Comparison of ENCODE assay signal across 14 cellular contexts in the genomic region with DNA sequence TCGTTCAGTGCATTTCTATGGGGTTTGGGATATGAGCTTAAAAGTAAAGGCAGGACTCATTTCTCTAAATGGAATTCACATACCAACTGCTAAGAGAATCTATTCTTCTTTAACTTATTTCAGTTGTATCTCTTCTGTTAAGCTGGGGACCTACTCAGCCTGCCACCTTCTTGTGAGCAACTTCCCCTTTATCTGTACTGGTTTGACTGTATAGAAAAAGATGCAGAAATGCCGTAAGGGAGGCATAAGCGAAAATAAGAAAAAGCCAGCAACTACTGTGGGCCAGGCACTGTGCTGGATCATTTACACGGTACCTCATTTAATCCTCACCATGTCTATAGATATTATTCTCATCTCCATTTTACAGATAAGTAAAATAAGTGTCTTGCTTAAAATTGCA. TPM values are rescaled to one million over a fixed set of nuclear protein-coding genes. Genes with fewer than 3 reads are reported as not detected.
DNase-seq lines count a peak whose midpoint lies in the region; ATAC-seq and TF ChIP-seq lines count a peak whose summit lies in the region.
"Had no signal": no experiment of that assay in that cellular context is flagged by ENCODE, and none has a peak within 500 bp of the region (broad histone marks: within the 10 kb centered on the region; RNA-seq: fewer than 3 reads in every experiment).

No MANE protein-coding gene starts in this region.

- H3K36me3 ChIP-seq in GM06990 (ENCODE audit: control insufficient read depth, insufficient read depth, low read length) (no peaks in the 10 kb centered on the region), SJCRH30 (no peaks in the 10 kb centered on the region)
- H3K36me3 ChIP-seq in CD8-positive, alpha-beta T cell (ENCODE audit: insufficient read depth, low read length) = no peaks in the 10 kb centered on the region
- H3K36me3 ChIP-seq: right lobe of liver had no signal

- H3K27ac Mint-ChIP-seq in CD8-positive, alpha-beta T cell = no peak overlapping the region
- no peak overlapping the region for H3K27ac Mint-ChIP-seq in stimulated activated effector memory CD8-positive, alpha-beta T cell treated with anti-CD3 and anti-CD28 coated beads, Interleukin-12 subunit alpha, Interleukin-12 subunit beta, amount 100 ng/mL, for 72 hours
- H3K27ac Mint-ChIP-seq: T-helper 1 cell treated with Interleukin-12 subunit alpha and Interleukin-12 subunit beta and Interleukin-4 antibody, amounts not matched to agents 30 μg/mL and 1 μg/mL, for 36 hours had no signal

- DNase-seq in GM06990 (ENCODE audit: extremely low read depth, insufficient read length) = peak; percentile 41
- DNase-seq in Kasumi-1 (lab: John Stamatoyannopoulos, UW) = peak; percentile 28 to 38
- no peak for DNase-seq in NCI-H1048 (lab: John Stamatoyannopoulos, UW)
- no peak for DNase-seq in CD8-positive, alpha-beta T cell
- DNase-seq in SJCRH30 = no peak
- DNase-seq in stimulated activated effector memory CD8-positive, alpha-beta T cell treated with anti-CD3 and anti-CD28 coated beads, Interleukin-12 subunit alpha, Interleukin-12 subunit beta, amount 100 ng/mL, for 72 hours (ENCODE audit: low spot score in 2 of 2) = no peak
- DNase-seq: activated T-cell treated with anti-CD3 and anti-CD28 coated beads, Interleukin-2, amount 50 U/mL, for 1 hour; NCI-H446 treated with DMSO at 0.1 percent for 48 hours; right lobe of liver had no signal

- intact Hi-C loops in CD8-positive, alpha-beta T cell (cut with DNase I, micrococcal nuclease) = no loop called here

- ATAC-seq in GM19397 (IDR thresholded peaks at IDR 0.05; ENCODE audit: unreplicated experiment) (peak; percentile 62), HG02885 (IDR thresholded peaks at IDR 0.05; ENCODE audit: poor library complexity, unreplicated experiment) (peak; percentile 79)
- ATAC-seq in CD8-positive, alpha-beta T cell = no peak
- no peak for ATAC-seq in stimulated activated effector memory CD8-positive, alpha-beta T cell treated with anti-CD3 and anti-CD28 coated beads, Interleukin-12 subunit alpha, Interleukin-12 subunit beta, amount 100 ng/mL, for 72 hours

- no peaks in the 10 kb centered on the region for H3K9me3 Mint-ChIP-seq in CD8-positive, alpha-beta T cell
- no peaks in the 10 kb centered on the region for H3K9me3 Mint-ChIP-seq in stimulated activated effector memory CD8-positive, alpha-beta T cell treated with anti-CD3 and anti-CD28 coated beads, Interleukin-12 subunit alpha, Interleukin-12 subunit beta, amount 100 ng/mL, for 72 hours
- H3K9me3 Mint-ChIP-seq: T-helper 1 cell treated with Interleukin-12 subunit alpha and Interleukin-12 subunit beta and Interleukin-4 antibody, amounts not matched to agents 30 μg/mL and 1 μg/mL, for 36 hours had no signal

- no peaks in the 10 kb centered on the region for H3K27me3 Mint-ChIP-seq in CD8-positive, alpha-beta T cell (ENCODE audit: low read depth)
- H3K27me3 Mint-ChIP-seq: central memory CD8-positive, alpha-beta T cell had no signal

- TF ChIP-seq CTCF in GM06990 (IDR thresholded peaks at IDR 0.05; ENCODE audit: insufficient read depth, low read length, poor library complexity, severe bottlenecking) = no peak
- TF ChIP-seq CTCF in CD8-positive, alpha-beta T cell (IDR thresholded peaks at IDR 0.05) = no peak

- CTCF ChIA-PET in CD8-positive, alpha-beta T cell (lab: Charles Lee) = no interaction called here

- H3K4me3 ChIP-seq in GM06990 (replicated peaks; ENCODE audit: low read depth, low read length) (no peak overlapping the region), SJCRH30 (no peak overlapping the region)
- H3K4me3 ChIP-seq in CD8-positive, alpha-beta T cell (ENCODE audit: low read depth, low read length) = no peak overlapping the region
- H3K4me3 ChIP-seq: lung, right lobe of liver had no signal

- H3K27me3 ChIP-seq in GM06990 (replicated peaks; ENCODE audit: control insufficient read depth, insufficient read depth, low read length) = no peaks in the 10 kb centered on the region
- no peaks in the 10 kb centered on the region for H3K27me3 ChIP-seq in CD8-positive, alpha-beta T cell (ENCODE audit: insufficient read depth, low read length)
- no peaks in the 10 kb centered on the region for H3K27me3 ChIP-seq in SJCRH30
- H3K27me3 ChIP-seq: right lobe of liver had no signal

- POLR2A ChIA-PET in CD8-positive, alpha-beta T cell (lab: Charles Lee) = no interaction called here

- no peak overlapping the region for H3K4me3 Mint-ChIP-seq in CD8-positive, alpha-beta T cell
- no peak overlapping the region for H3K4me3 Mint-ChIP-seq in stimulated activated effector memory CD8-positive, alpha-beta T cell treated with anti-CD3 and anti-CD28 coated beads, Interleukin-12 subunit alpha, Interleukin-12 subunit beta, amount 100 ng/mL, for 72 hours
- H3K4me3 Mint-ChIP-seq: central memory CD8-positive, alpha-beta T cell; T-helper 1 cell treated with Interleukin-12 subunit alpha and Interleukin-12 subunit beta and Interleukin-4 antibody, amounts not matched to agents 30 μg/mL and 1 μg/mL, for 36 hours had no signal

- H3K27ac ChIP-seq in CD8-positive, alpha-beta T cell (ENCODE audit: low read depth, low read length) = no peak overlapping the region
- no peak overlapping the region for H3K27ac ChIP-seq in SJCRH30
- H3K27ac ChIP-seq: right lobe of liver had no signal

- H3K9me3 ChIP-seq in CD8-positive, alpha-beta T cell (ENCODE audit: low read length) = no peaks in the 10 kb centered on the region
- H3K9me3 ChIP-seq in SJCRH30 (replicated peaks) = no peaks in the 10 kb centered on the region
- H3K9me3 ChIP-seq: right lobe of liver had no signal

- no peaks in the 10 kb centered on the region for H3K4me1 Mint-ChIP-seq in CD8-positive, alpha-beta T cell (ENCODE audit: low read depth)
- no peaks in the 10 kb centered on the region for H3K4me1 Mint-ChIP-seq in stimulated activated effector memory CD8-positive, alpha-beta T cell treated with anti-CD3 and anti-CD28 coated beads, Interleukin-12 subunit alpha, Interleukin-12 subunit beta, amount 100 ng/mL, for 72 hours
- H3K4me1 Mint-ChIP-seq: central memory CD8-positive, alpha-beta T cell had no signal

- no peaks in the 10 kb centered on the region for H3K36me3 Mint-ChIP-seq in CD8-positive, alpha-beta T cell
- H3K36me3 Mint-ChIP-seq in stimulated activated effector memory CD8-positive, alpha-beta T cell treated with anti-CD3 and anti-CD28 coated beads, Interleukin-12 subunit alpha, Interleukin-12 subunit beta, amount 100 ng/mL, for 72 hours = no peaks in the 10 kb centered on the region

- no peaks in the 10 kb centered on the region for H3K4me1 ChIP-seq in CD8-positive, alpha-beta T cell (ENCODE audit: insufficient read depth, low read length)
- no peaks in the 10 kb centered on the region for H3K4me1 ChIP-seq in SJCRH30
- H3K4me1 ChIP-seq: right lobe of liver had no signal

RNA-seq across cellular contexts. Expression of gene RBMS3, which starts 38.4 kb away (rescaled TPM):
- under 1 TPM in 1 of 2 experiments, not detected in 1; 0.56 TPM for total RNA-seq in CD8-positive, alpha-beta T cell
- 8.1 and 9.5 TPM in 2 replicates for total RNA-seq in SJCRH30 (2014; rRNA removed; shearing (Covaris generic))

Comparison
In these comparisons a context has a peak if more than half of its experiments do, and no peak if none do; other contexts are left out.
1. DNase-seq: peak in GM06990 (single experiment) and Kasumi-1 (2 of 2); none in NCI-H1048 (single experiment), CD8-positive, alpha-beta T cell (0 of 7), SJCRH30 (0 of 2) and stimulated activated effector memory CD8-positive, alpha-beta T cell treated with anti-CD3 and anti-CD28 coated beads, Interleukin-12 subunit alpha, Interleukin-12 subunit beta, amount 100 ng/mL, for 72 hours (0 of 2).
2. ATAC-seq: peak in GM19397 (single experiment) and HG02885 (single experiment); none in CD8-positive, alpha-beta T cell (single experiment) and stimulated activated effector memory CD8-positive, alpha-beta T cell treated with anti-CD3 and anti-CD28 coated beads, Interleukin-12 subunit alpha, Interleukin-12 subunit beta, amount 100 ng/mL, for 72 hours (single experiment).